28 cellular contexts compared by ENCODE assay signal in the genomic region with DNA sequence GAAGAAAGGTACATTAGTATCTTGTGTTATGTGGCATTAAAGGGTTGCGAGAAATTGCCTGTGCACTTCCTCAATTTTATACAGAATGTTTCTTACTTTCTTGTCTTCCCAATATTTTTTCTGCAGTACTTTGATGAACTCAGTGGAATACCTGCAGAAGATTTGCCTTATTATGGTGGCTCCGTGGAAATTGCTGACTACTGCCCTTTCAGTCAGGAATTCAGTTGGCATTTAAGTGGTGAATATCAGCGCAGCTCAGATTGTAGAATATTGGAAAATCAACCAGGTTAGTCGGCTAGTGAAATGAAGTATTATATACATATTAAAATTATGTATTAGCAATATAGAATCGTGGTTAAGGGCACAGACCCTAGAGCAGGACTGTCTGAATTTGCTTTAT.
"Had no signal": no experiment of that assay in that cellular context is flagged by ENCODE, and none has a peak within 500 bp of the region (broad histone marks: within the 10 kb centered on the region; RNA-seq: fewer than 3 reads in every experiment).

No MANE protein-coding gene starts in this region.

- H3K36me3 ChIP-seq: colonic mucosa had no signal

- H3K4me1 ChIP-seq: colonic mucosa, esophagus muscularis mucosa, esophagus squamous epithelium, foreskin keratinocyte, gastrocnemius medialis, gastroesophageal sphincter, heart left ventricle, heart right ventricle had no signal

- DNase-seq: colonic mucosa; cortex of kidney; dermis blood vessel endothelial cell; dorsolateral prefrontal cortex; effector CD4-positive, alpha-beta T cell; effector CD8-positive, alpha-beta T cell; effector memory CD4-positive, alpha-beta T cell; effector memory CD8-positive, alpha-beta T cell; endodermal cell; erythroblast; esophagus squamous epithelium; foreskin fibroblast; foreskin keratinocyte; foreskin melanocyte; gastrocnemius medialis; glutamatergic neuron; head of caudate nucleus; heart left ventricle; heart right ventricle had no signal

- ATAC-seq: effector memory CD8-positive, alpha-beta T cell; esophagus mucosa; foreskin keratinocyte; gastrocnemius medialis; gastroesophageal sphincter; heart left ventricle; heart right ventricle had no signal

- H3K4me3 ChIP-seq: colonic mucosa, coronary artery, dorsolateral prefrontal cortex, esophagus muscularis mucosa, esophagus squamous epithelium, gastrocnemius medialis, gastroesophageal sphincter, heart left ventricle, heart right ventricle had no signal

- H3K27ac ChIP-seq: colonic mucosa, coronary artery, dorsolateral prefrontal cortex, epithelial cell of prostate, esophagus muscularis mucosa, esophagus squamous epithelium, foreskin keratinocyte, gastrocnemius medialis, gastroesophageal sphincter, heart left ventricle, heart right ventricle had no signal

- H3K27me3 ChIP-seq: colonic mucosa, dorsolateral prefrontal cortex, esophagus muscularis mucosa, esophagus squamous epithelium, foreskin keratinocyte, gastrocnemius medialis, gastroesophageal sphincter, heart left ventricle, heart right ventricle had no signal

- H3K9me3 ChIP-seq: colonic mucosa, esophagus muscularis mucosa, esophagus squamous epithelium, gastrocnemius medialis, gastroesophageal sphincter, heart left ventricle, heart right ventricle had no signal

- FAIRE-seq: colon, endometrium, endothelial cell of umbilical vein, frontal cortex had no signal
